In the genomic region with DNA sequence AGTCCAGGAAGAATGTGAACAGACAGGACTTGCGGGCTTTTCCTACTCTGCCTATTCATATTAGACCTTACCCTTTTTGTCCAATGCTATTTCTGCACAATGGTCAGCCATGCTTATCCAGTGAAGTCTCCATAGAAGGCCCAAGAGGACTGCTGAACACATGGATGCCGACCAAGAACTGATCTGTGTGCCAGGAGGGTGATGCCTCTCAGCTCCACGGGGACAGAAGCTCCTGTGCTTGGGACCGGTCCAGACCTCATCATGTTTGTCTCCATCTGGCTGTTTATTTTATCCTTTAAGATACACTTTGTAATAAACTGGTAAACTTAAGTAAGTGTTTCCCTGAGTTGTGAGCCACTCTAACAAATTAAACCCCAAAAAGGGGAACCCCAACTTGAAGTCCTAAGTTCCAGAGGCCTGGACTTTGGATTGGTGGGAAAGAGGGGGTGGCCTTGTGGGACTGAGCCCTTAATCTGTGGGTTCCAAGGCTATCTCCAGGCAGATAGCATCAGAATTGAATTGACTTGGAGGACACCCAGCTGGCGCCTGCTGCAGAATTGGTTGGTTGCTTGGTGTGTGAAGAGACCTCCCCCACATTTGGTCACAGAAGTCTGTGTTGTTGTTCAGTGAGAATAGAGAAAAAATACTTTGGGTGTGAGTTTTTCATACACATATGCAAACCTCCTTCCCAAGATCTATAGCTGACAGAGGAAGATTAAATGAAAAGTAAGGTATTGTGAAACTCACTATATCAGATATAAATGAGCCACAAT, we compare ENCODE assay signal across 16 cellular contexts.
"Had no signal": no experiment of that assay in that cellular context is flagged by ENCODE, and none has a peak within 500 bp of the region (broad histone marks: within the 10 kb centered on the region; RNA-seq: fewer than 3 reads in every experiment).

No MANE protein-coding gene starts in this region.

- H3K27ac ChIP-seq: adrenal gland, body of pancreas, psoas muscle, right lobe of liver, WERI-Rb-1 had no signal

- H3K27me3 ChIP-seq: adrenal gland, body of pancreas, right lobe of liver had no signal

- DNase-seq: activated CD4-positive, alpha-beta T cell treated with anti-CD3 and anti-CD28 coated beads for 48 hours; activated naive CD4-positive, alpha-beta T cell treated with anti-CD3 and anti-CD28 coated beads, Interleukin-2, amount 10 ng/mL, durations not matched to agents 7 days and 5 days; adrenal gland; body of pancreas; dermis blood vessel endothelial cell; hypothalamus; left cardiac atrium; mucosa of descending colon; naive thymus-derived CD8-positive, alpha-beta T cell; psoas muscle; right lobe of liver; stimulated activated CD4-positive, alpha-beta T cell treated with anti-CD3 and anti-CD28 coated beads, Interleukin-2, amount 100 ng/mL, for 24 hours; stimulated activated naive CD4-positive, alpha-beta T cell; T-cell; WERI-Rb-1 had no signal

- ATAC-seq: activated T-helper 17 cell treated with anti-CD3 and anti-CD28 coated beads, Interleukin-2, amount 50 U/mL, for 72 hours; body of pancreas; mucosa of descending colon; naive thymus-derived CD8-positive, alpha-beta T cell; psoas muscle; right lobe of liver; T-cell had no signal

- H3K9me3 ChIP-seq: adrenal gland, body of pancreas, mucosa of descending colon, psoas muscle, right lobe of liver had no signal

- H3K4me3 ChIP-seq: adrenal gland, body of pancreas, mucosa of descending colon, psoas muscle, right lobe of liver had no signal

- H3K36me3 ChIP-seq: adrenal gland, right lobe of liver, WERI-Rb-1 had no signal

- H3K4me1 ChIP-seq: adrenal gland, body of pancreas, psoas muscle, right lobe of liver had no signal
